9 cellular contexts compared by ENCODE assay signal in genomic region chr9:93183106-93183662, GRCh38. TPM values are rescaled to one million over a fixed set of nuclear protein-coding genes. Genes with fewer than 3 reads are reported as not detected.
DNase-seq lines count a peak whose midpoint lies in the region; ATAC-seq and TF ChIP-seq lines count a peak whose summit lies in the region.
"Had no signal": no experiment of that assay in that cellular context is flagged by ENCODE, and none has a peak within 500 bp of the region (broad histone marks: within the 10 kb centered on the region; RNA-seq: fewer than 3 reads in every experiment).

No MANE protein-coding gene starts in this region.

- peak overlapping the region; percentile 98 for H3K4me2 ChIP-seq in hepatocyte
- peak overlapping the region; percentile 88 for H3K4me2 ChIP-seq in smooth muscle cell

- peaks cover 51% of the 10 kb centered on the region for H3K27me3 Mint-ChIP-seq in T-helper 2 cell treated with Interferon-gamma antibody and Interleukin-4, amounts not matched to agents 5 μg/mL and 100 μg/mL, for 36 hours (ENCODE audit: low read depth)
- H3K27me3 Mint-ChIP-seq in WTC11 (ENCODE audit: low read depth): peaks cover 31% of the 10 kb centered on the region

- H3K36me3 ChIP-seq in hepatocyte (replicated peaks; ENCODE audit: insufficient read depth, low read depth) (no peaks in the 10 kb centered on the region), smooth muscle cell (ENCODE audit: low read depth) (no peaks in the 10 kb centered on the region)

- H3K4me3 ChIP-seq in hepatocyte (peak overlapping the region; percentile 23), smooth muscle cell (no peak overlapping the region)

- no peaks in the 10 kb centered on the region for H3K36me3 Mint-ChIP-seq in T-helper 2 cell treated with Interferon-gamma antibody and Interleukin-4, amounts not matched to agents 5 μg/mL and 100 μg/mL, for 36 hours (ENCODE audit: low read depth)
- H3K36me3 Mint-ChIP-seq in WTC11: no peaks in the 10 kb centered on the region

- H4K20me1 ChIP-seq in hepatocyte (ENCODE audit: insufficient read depth, poor library complexity, severe bottlenecking) (no peaks in the 10 kb centered on the region), smooth muscle cell (ENCODE audit: low read depth) (no peaks in the 10 kb centered on the region)

- no peaks in the 10 kb centered on the region for H3K9me2 ChIP-seq in hepatocyte (replicated peaks; ENCODE audit: insufficient read depth)

- POLR2A ChIA-PET in WTC11 (lab: Charles Lee): no interaction called here

- ATAC-seq in WTC11: no peak
- ATAC-seq in GM21528 (IDR thresholded peaks at IDR 0.05; ENCODE audit: low FRiP score, unreplicated experiment): no peak
- ATAC-seq in HG03457 (IDR thresholded peaks at IDR 0.05; ENCODE audit: unreplicated experiment): no peak

- H3K27ac ChIP-seq in hepatocyte: no peak overlapping the region
- H3K27ac ChIP-seq in smooth muscle cell (ENCODE audit: low read depth): no peak overlapping the region

- H3K4me1 Mint-ChIP-seq in T-helper 2 cell treated with Interferon-gamma antibody and Interleukin-4, amounts not matched to agents 5 μg/mL and 100 μg/mL, for 36 hours (ENCODE audit: low read depth): peaks cover 2% of the 10 kb centered on the region
- H3K4me1 Mint-ChIP-seq in WTC11: peaks cover 23% of the 10 kb centered on the region

- H3K4me1 ChIP-seq in hepatocyte (ENCODE audit: insufficient read depth) (peaks cover 5% of the 10 kb centered on the region), smooth muscle cell (ENCODE audit: low read depth) (peaks cover 4% of the 10 kb centered on the region)

- no peaks in the 10 kb centered on the region for H3K9me3 Mint-ChIP-seq in T-helper 2 cell treated with Interferon-gamma antibody and Interleukin-4, amounts not matched to agents 5 μg/mL and 100 μg/mL, for 36 hours
- H3K9me3 Mint-ChIP-seq in WTC11: no peaks in the 10 kb centered on the region

- H3K9ac ChIP-seq in smooth muscle cell (ENCODE audit: low read depth): no peak overlapping the region

- H2AFZ ChIP-seq in hepatocyte: no peak overlapping the region
- H2AFZ ChIP-seq in smooth muscle cell (ENCODE audit: low read depth): no peak overlapping the region

- H3K9me3 ChIP-seq in hepatocyte (ENCODE audit: low read depth) (no peaks in the 10 kb centered on the region), smooth muscle cell (replicated peaks; ENCODE audit: low read depth) (no peaks in the 10 kb centered on the region)

- no peaks in the 10 kb centered on the region for H3K79me2 ChIP-seq in hepatocyte
- H3K79me2 ChIP-seq in smooth muscle cell (ENCODE audit: low read depth): no peaks in the 10 kb centered on the region

- H3K27me3 ChIP-seq in hepatocyte (peaks cover 26% of the 10 kb centered on the region), smooth muscle cell (ENCODE audit: low read depth) (peaks cover 68% of the 10 kb centered on the region)

- H3K27ac Mint-ChIP-seq in T-helper 2 cell treated with Interferon-gamma antibody and Interleukin-4, amounts not matched to agents 5 μg/mL and 100 μg/mL, for 36 hours: no peak overlapping the region
- H3K27ac Mint-ChIP-seq in WTC11: no peak overlapping the region

- H3K4me3 Mint-ChIP-seq in T-helper 2 cell treated with Interferon-gamma antibody and Interleukin-4, amounts not matched to agents 5 μg/mL and 100 μg/mL, for 36 hours: peak overlapping the region; percentile 72
- peak overlapping the region; percentile 71 for H3K4me3 Mint-ChIP-seq in WTC11

- no peak for TF ChIP-seq CTCF in WTC11 (IDR thresholded peaks at IDR 0.05)
- TF ChIP-seq CTCF in hepatocyte (IDR thresholded peaks at IDR 0.05; ENCODE audit: poor library complexity): no peak
- no peak for TF ChIP-seq CTCF in smooth muscle cell (IDR thresholded peaks at IDR 0.05; ENCODE audit: borderline replicate concordance, insufficient read depth, poor library complexity, severe bottlenecking)

- 96% methylated on average over 6 of the region's 6 CpGs for WGBS in hepatocyte (ENCODE audit: low lambda C conversion rate, missing lambda C conversion rate)
- WGBS in smooth muscle cell (ENCODE audit: low lambda C conversion rate): 95% methylated on average over 6 of the region's 6 CpGs

- DNase-seq in T-helper 2 cell treated with Interferon-gamma antibody and Interleukin-4, amounts not matched to agents 5 μg/mL and 100 μg/mL, for 36 hours (ENCODE audit: low spot score): no peak
- DNase-seq in T-helper 2 cell: no peak
- DNase-seq in WTC11 (ENCODE audit: low spot score): no peak
- DNase-seq in hepatocyte (ENCODE audit: low spot score): no peak
- DNase-seq in smooth muscle cell (lab: John Stamatoyannopoulos, UW; ENCODE audit: unreplicated experiment): no peak
- no peak for DNase-seq in A172 (ENCODE audit: low spot score)

- CTCF ChIA-PET in WTC11 (lab: Charles Lee): interaction anchor here (1.2 to 3.0 kb wide), 2 partner anchors 19 to 29 kb away, joined by 3 to 10 read pairs; no protein-coding TSS in a partner anchor

- H3F3A ChIP-seq in smooth muscle cell (ENCODE audit: low read depth): no peaks in the 10 kb centered on the region

TF ChIP-seq in WTC11, 78 proteins besides CTCF, POLR2A, EP300 and RAD21:
- TF ChIP-seq, protein P1, sequence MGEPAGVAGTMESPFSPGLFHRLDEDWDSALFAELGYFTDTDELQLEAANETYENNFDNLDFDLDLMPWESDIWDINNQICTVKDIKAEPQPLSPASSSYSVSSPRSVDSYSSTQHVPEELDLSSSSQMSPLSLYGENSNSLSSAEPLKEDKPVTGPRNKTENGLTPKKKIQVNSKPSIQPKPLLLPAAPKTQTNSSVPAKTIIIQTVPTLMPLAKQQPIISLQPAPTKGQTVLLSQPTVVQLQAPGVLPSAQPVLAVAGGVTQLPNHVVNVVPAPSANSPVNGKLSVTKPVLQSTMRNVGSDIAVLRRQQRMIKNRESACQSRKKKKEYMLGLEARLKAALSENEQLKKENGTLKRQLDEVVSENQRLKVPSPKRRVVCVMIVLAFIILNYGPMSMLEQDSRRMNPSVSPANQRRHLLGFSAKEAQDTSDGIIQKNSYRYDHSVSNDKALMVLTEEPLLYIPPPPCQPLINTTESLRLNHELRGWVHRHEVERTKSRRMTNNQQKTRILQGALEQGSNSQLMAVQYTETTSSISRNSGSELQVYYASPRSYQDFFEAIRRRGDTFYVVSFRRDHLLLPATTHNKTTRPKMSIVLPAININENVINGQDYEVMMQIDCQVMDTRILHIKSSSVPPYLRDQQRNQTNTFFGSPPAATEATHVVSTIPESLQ (CRISPR knock-in tag; IDR thresholded peaks at IDR 0.05): no peak
- no peak for TF ChIP-seq GTF2I (CRISPR knock-in tag; conservative IDR thresholded peaks at IDR 0.05)
- no peak for TF ChIP-seq NFE2L1 (CRISPR knock-in tag; IDR thresholded peaks at IDR 0.05)
- TF ChIP-seq SOX15 (CRISPR knock-in tag; IDR thresholded peaks at IDR 0.05): no peak
- no peak for TF ChIP-seq ATF1 (CRISPR knock-in tag; IDR thresholded peaks at IDR 0.05)
- TF ChIP-seq STAT6 (CRISPR knock-in tag; conservative IDR thresholded peaks at IDR 0.05; ENCODE audit: low read depth): no peak
- TF ChIP-seq ZNF423 (CRISPR knock-in tag; IDR thresholded peaks at IDR 0.05): no peak
- no peak for TF ChIP-seq TCF7 (CRISPR knock-in tag; IDR thresholded peaks at IDR 0.05; ENCODE audit: low read depth)
- TF ChIP-seq MYBL2 (CRISPR knock-in tag; IDR thresholded peaks at IDR 0.05): no peak

RNA-seq across cellular contexts. Expression of gene WNK2, which starts 0.8 kb away (rescaled TPM):
- total RNA-seq in WTC11 (2021) (113 to 121 TPM (median 120 TPM) in 3 replicates), hepatocyte (6.2 and 8.9 TPM in 2 replicates), smooth muscle cell (0.31 TPM in 1 of 2 replicates, not detected in the other)
- polyA plus RNA-seq in hepatocyte (13.5 and 19.9 TPM in 2 replicates), smooth muscle cell (0.20 and 0.27 TPM in 2 replicates)
- not detected in 2 replicates for total RNA-seq in A172 (2014; rRNA removed; shearing (Covaris generic))
- total RNA-seq: LHCN-M2 had no signal

RNA-seq across cellular contexts. Expression of gene NINJ1, which starts 49.1 kb away (rescaled TPM):
- total RNA-seq in WTC11 (2021): 35.6 to 41.3 TPM (median 37.7 TPM) in 3 replicates
- 55.4 and 67.9 TPM in 2 replicates for total RNA-seq in hepatocyte
- 114 and 135 TPM in 2 replicates for polyA plus RNA-seq in hepatocyte
- total RNA-seq in smooth muscle cell: 31.5 and 34.3 TPM in 2 replicates
- 53.7 and 66.8 TPM in 2 replicates for polyA plus RNA-seq in smooth muscle cell
- total RNA-seq in A172 (2014; rRNA removed; shearing (Covaris generic)): 64.2 and 68.2 TPM in 2 replicates

Comparison
In these comparisons a context has a peak if more than half of its experiments do, and no peak if none do; other contexts are left out.
1. RNA of gene WNK2, which starts 0.8 kb away (total RNA-seq): 113 to 121 TPM in WTC11; 6.2 to 8.9 TPM in hepatocyte, 0.31 TPM in smooth muscle cell and not detected in A172; every median in the first group is over 10 times any median in the second.